ENCODE assay signal across 8 cellular contexts in the genomic region with DNA sequence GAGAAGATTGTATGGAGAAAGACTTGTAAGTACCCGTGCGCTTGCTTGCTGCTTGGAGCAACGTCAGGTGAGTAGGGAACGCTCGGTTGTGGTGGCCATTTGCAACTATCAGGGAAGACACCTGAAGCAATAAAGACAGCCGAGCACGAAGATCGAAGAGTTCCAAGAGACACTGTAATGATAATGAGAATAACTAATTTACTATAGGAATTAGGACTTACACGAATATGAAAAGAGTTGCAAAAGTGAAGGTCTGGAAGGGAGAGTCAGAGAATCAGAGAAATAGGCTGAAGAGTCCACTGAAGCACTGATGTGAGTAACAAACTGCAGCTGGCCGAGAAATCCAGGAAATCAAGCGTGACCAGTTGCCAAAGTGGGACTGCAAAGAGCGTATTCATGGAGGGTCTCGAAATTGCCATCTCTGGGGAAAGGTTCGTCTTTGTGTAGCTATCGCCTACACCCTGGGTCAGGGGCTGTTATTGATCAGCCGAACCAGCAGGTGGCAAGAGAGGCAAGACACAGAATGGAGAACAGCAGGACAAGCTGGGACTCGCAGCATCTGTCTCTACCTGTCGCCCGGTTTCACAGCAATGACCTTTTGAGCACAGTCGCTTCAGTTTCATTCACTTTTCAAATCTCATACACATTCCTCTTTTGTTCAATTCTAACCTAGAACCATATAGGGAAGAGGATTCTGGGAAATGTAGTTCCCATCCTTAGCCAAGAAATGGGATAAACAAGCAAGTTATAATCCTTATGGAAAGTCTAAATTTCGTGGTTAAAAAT.
DNase-seq lines count a peak whose midpoint lies in the region; ATAC-seq and TF ChIP-seq lines count a peak whose summit lies in the region.

No MANE protein-coding gene starts in this region.

- peak; percentile 21 for TF ChIP-seq POLR2A in GM18951 (IDR thresholded peaks at IDR 0.05; ENCODE audit: extremely low read depth, insufficient read depth, insufficient read length)

- TF ChIP-seq CTCF in AG09309 (IDR thresholded peaks at IDR 0.05; ENCODE audit: control insufficient read depth, insufficient read depth, low read depth, low read length, missing control alignments) (peak; percentile 85), choroid plexus epithelial cell (conservative IDR thresholded peaks at IDR 0.05; ENCODE audit: low read depth, low read length) (peak; percentile 98)

- in situ Hi-C loops in GM18951 (cut with MboI; ENCODE audit: low sequenced_read_pairs, unreplicated experiment) = loop anchor here (10.0 kb wide), 1 partner anchor 166 kb away; no protein-coding TSS in a partner anchor

- no peak for DNase-seq in AG09309 (ENCODE audit: low read depth)
- DNase-seq in NCI-H2196 treated with DMSO at 0.1 percent for 48 hours (lab: John Stamatoyannopoulos, UW; ENCODE audit: unreplicated experiment) = peak; percentile 69
- peak; percentile 68 for DNase-seq in choroid plexus epithelial cell (ENCODE audit: low read depth)
- DNase-seq in kidney tubule cell (ENCODE audit: low spot score) = peak; percentile 71
- peak; percentile 78 for DNase-seq in stimulated activated CD4-positive, alpha-beta T cell treated with anti-CD3 and anti-CD28 coated beads, Interleukin-1b, Interleukin-23, amount 100 ng/mL, for 48 hours

- H3K4me3 ChIP-seq in AG09309 (ENCODE audit: control insufficient read depth, low read depth, low read length) (peak overlapping the region; percentile 52), choroid plexus epithelial cell (ENCODE audit: low read depth, low read length) (peak overlapping the region; percentile 62)

- ATAC-seq in HG03175 (IDR thresholded peaks at IDR 0.05; ENCODE audit: unreplicated experiment) = peak; percentile 100
- peak; percentile 99 for ATAC-seq in activated CD4-positive, CD25-positive, alpha-beta regulatory T cell treated with anti-CD3 and anti-CD28 coated beads, Interleukin-2, amount 50 U/mL, for 24 hours
